Comparison of ENCODE assay signal across 1 cellular context in genomic region chr4:6703786-6704185, GRCh38.
TF ChIP-seq lines count a peak whose summit lies in the region.

No MANE protein-coding gene starts in this region.

TF ChIP-seq in K562, 482 proteins besides CTCF, POLR2A, EP300 and RAD21 (continued from another document and continues in another):
- TF ChIP-seq ELK1 (CRISPR knock-in tag; IDR thresholded peaks at IDR 0.05) (no peak), L3MBTL2 (IDR thresholded peaks at IDR 0.05) (peak; percentile 68), MED1 (CRISPR knock-in tag; IDR thresholded peaks at IDR 0.05; ENCODE audit: borderline replicate concordance) (no peak), DIDO1 (tag; IDR thresholded peaks at IDR 0.05; ENCODE audit: low read depth) (no peak), NR2C1 (IDR thresholded peaks at IDR 0.05) (no peak), NR2C1 (tag; IDR thresholded peaks at IDR 0.05) (0 out of 2 replicates have a peak, but pooled peaks have one; percentile 43), RBM34 (IDR thresholded peaks at IDR 0.05; ENCODE audit: borderline replicate concordance, insufficient read depth, low read length) (no peak), JUND (IDR thresholded peaks at IDR 0.05; ENCODE audit: borderline replicate concordance, low read depth, low read length) (peak; percentile 67; the same call in 1 of the 2 replicates), JUND (tag; IDR thresholded peaks at IDR 0.05; ENCODE audit: borderline replicate concordance, low read depth, low read length) (peak; percentile 57; the same call in 1 of the 3 replicates), CBFA2T2 (conservative IDR thresholded peaks at IDR 0.05) (no peak), NBN (IDR thresholded peaks at IDR 0.05; ENCODE audit: low read depth) (no peak), RCOR1 (IDR thresholded peaks at IDR 0.05; ENCODE audit: borderline replicate concordance in 1 of 2, low read depth in 2 of 2, low read length in 2 of 2) (0 out of 4 replicates have a peak, but pooled peaks of 1 of the 2 experiments have one; percentile 37), FOS (IDR thresholded peaks at IDR 0.05; ENCODE audit: extremely low read depth, insufficient read length) (no peak), KAT7 (CRISPR knock-in tag; IDR thresholded peaks at IDR 0.05; ENCODE audit: borderline replicate concordance) (no peak), TRIM24 (IDR thresholded peaks at IDR 0.05) (peak in 1 of 2 experiments; percentile 18; a peak in 1 of 4 replicates), VEZF1 (CRISPR knock-in tag; IDR thresholded peaks at IDR 0.05) (no peak), NR2F6 (CRISPR knock-in tag; IDR thresholded peaks at IDR 0.05) (no peak), ZNF165 (CRISPR knock-in tag; IDR thresholded peaks at IDR 0.05; ENCODE audit: borderline replicate concordance) (no peak), MTA2 (IDR thresholded peaks at IDR 0.05; ENCODE audit: low read depth) (no peak), TAF9B (IDR thresholded peaks at IDR 0.05; ENCODE audit: partially characterized antibody) (no peak), SUPT5H (IDR thresholded peaks at IDR 0.05) (no peak), WHSC1 (IDR thresholded peaks at IDR 0.05; ENCODE audit: low read length) (no peak), KDM2B (CRISPR knock-in tag; IDR thresholded peaks at IDR 0.05) (no peak), KLF16 (IDR thresholded peaks at IDR 0.05) (no peak), PREB (CRISPR knock-in tag; IDR thresholded peaks at IDR 0.05) (no peak), NFYB (IDR thresholded peaks at IDR 0.05; ENCODE audit: extremely low read depth, insufficient read length) (no peak)
- TF ChIP-seq, protein P1, sequence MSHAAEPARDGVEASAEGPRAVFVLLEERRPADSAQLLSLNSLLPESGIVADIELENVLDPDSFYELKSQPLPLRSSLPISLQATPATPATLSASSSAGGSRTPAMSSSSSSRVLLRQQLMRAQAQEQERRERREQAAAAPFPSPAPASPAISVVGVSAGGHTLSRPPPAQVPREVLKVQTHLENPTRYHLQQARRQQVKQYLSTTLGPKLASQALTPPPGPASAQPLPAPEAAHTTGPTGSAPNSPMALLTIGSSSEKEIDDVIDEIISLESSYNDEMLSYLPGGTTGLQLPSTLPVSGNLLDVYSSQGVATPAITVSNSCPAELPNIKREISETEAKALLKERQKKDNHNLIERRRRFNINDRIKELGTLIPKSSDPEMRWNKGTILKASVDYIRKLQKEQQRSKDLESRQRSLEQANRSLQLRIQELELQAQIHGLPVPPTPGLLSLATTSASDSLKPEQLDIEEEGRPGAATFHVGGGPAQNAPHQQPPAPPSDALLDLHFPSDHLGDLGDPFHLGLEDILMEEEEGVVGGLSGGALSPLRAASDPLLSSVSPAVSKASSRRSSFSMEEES (CRISPR knock-in tag; IDR thresholded peaks at IDR 0.05) = no peak
- TF ChIP-seq, protein P2, sequence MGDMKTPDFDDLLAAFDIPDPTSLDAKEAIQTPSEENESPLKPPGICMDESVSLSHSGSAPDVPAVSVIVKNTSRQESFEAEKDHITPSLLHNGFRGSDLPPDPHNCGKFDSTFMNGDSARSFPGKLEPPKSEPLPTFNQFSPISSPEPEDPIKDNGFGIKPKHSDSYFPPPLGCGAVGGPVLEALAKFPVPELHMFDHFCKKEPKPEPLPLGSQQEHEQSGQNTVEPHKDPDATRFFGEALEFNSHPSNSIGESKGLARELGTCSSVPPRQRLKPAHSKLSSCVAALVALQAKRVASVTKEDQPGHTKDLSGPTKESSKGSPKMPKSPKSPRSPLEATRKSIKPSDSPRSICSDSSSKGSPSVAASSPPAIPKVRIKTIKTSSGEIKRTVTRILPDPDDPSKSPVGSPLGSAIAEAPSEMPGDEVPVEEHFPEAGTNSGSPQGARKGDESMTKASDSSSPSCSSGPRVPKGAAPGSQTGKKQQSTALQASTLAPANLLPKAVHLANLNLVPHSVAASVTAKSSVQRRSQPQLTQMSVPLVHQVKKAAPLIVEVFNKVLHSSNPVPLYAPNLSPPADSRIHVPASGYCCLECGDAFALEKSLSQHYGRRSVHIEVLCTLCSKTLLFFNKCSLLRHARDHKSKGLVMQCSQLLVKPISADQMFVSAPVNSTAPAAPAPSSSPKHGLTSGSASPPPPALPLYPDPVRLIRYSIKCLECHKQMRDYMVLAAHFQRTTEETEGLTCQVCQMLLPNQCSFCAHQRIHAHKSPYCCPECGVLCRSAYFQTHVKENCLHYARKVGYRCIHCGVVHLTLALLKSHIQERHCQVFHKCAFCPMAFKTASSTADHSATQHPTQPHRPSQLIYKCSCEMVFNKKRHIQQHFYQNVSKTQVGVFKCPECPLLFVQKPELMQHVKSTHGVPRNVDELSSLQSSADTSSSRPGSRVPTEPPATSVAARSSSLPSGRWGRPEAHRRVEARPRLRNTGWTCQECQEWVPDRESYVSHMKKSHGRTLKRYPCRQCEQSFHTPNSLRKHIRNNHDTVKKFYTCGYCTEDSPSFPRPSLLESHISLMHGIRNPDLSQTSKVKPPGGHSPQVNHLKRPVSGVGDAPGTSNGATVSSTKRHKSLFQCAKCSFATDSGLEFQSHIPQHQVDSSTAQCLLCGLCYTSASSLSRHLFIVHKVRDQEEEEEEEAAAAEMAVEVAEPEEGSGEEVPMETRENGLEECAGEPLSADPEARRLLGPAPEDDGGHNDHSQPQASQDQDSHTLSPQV (IDR thresholded peaks at IDR 0.05) = peak; percentile 65
- TF ChIP-seq, protein P3, sequence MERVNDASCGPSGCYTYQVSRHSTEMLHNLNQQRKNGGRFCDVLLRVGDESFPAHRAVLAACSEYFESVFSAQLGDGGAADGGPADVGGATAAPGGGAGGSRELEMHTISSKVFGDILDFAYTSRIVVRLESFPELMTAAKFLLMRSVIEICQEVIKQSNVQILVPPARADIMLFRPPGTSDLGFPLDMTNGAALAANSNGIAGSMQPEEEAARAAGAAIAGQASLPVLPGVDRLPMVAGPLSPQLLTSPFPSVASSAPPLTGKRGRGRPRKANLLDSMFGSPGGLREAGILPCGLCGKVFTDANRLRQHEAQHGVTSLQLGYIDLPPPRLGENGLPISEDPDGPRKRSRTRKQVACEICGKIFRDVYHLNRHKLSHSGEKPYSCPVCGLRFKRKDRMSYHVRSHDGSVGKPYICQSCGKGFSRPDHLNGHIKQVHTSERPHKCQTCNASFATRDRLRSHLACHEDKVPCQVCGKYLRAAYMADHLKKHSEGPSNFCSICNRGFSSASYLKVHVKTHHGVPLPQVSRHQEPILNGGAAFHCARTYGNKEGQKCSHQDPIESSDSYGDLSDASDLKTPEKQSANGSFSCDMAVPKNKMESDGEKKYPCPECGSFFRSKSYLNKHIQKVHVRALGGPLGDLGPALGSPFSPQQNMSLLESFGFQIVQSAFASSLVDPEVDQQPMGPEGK (CRISPR knock-in tag; IDR thresholded peaks at IDR 0.05; ENCODE audit: borderline replicate concordance) = no peak
- TF ChIP-seq, protein P4, sequence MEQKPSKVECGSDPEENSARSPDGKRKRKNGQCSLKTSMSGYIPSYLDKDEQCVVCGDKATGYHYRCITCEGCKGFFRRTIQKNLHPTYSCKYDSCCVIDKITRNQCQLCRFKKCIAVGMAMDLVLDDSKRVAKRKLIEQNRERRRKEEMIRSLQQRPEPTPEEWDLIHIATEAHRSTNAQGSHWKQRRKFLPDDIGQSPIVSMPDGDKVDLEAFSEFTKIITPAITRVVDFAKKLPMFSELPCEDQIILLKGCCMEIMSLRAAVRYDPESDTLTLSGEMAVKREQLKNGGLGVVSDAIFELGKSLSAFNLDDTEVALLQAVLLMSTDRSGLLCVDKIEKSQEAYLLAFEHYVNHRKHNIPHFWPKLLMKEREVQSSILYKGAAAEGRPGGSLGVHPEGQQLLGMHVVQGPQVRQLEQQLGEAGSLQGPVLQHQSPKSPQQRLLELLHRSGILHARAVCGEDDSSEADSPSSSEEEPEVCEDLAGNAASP (IDR thresholded peaks at IDR 0.05) = peak; percentile 69
- TF ChIP-seq, protein P5, sequence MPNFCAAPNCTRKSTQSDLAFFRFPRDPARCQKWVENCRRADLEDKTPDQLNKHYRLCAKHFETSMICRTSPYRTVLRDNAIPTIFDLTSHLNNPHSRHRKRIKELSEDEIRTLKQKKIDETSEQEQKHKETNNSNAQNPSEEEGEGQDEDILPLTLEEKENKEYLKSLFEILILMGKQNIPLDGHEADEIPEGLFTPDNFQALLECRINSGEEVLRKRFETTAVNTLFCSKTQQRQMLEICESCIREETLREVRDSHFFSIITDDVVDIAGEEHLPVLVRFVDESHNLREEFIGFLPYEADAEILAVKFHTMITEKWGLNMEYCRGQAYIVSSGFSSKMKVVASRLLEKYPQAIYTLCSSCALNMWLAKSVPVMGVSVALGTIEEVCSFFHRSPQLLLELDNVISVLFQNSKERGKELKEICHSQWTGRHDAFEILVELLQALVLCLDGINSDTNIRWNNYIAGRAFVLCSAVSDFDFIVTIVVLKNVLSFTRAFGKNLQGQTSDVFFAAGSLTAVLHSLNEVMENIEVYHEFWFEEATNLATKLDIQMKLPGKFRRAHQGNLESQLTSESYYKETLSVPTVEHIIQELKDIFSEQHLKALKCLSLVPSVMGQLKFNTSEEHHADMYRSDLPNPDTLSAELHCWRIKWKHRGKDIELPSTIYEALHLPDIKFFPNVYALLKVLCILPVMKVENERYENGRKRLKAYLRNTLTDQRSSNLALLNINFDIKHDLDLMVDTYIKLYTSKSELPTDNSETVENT (CRISPR knock-in tag; IDR thresholded peaks at IDR 0.05) = no peak
- TF ChIP-seq, protein P6, sequence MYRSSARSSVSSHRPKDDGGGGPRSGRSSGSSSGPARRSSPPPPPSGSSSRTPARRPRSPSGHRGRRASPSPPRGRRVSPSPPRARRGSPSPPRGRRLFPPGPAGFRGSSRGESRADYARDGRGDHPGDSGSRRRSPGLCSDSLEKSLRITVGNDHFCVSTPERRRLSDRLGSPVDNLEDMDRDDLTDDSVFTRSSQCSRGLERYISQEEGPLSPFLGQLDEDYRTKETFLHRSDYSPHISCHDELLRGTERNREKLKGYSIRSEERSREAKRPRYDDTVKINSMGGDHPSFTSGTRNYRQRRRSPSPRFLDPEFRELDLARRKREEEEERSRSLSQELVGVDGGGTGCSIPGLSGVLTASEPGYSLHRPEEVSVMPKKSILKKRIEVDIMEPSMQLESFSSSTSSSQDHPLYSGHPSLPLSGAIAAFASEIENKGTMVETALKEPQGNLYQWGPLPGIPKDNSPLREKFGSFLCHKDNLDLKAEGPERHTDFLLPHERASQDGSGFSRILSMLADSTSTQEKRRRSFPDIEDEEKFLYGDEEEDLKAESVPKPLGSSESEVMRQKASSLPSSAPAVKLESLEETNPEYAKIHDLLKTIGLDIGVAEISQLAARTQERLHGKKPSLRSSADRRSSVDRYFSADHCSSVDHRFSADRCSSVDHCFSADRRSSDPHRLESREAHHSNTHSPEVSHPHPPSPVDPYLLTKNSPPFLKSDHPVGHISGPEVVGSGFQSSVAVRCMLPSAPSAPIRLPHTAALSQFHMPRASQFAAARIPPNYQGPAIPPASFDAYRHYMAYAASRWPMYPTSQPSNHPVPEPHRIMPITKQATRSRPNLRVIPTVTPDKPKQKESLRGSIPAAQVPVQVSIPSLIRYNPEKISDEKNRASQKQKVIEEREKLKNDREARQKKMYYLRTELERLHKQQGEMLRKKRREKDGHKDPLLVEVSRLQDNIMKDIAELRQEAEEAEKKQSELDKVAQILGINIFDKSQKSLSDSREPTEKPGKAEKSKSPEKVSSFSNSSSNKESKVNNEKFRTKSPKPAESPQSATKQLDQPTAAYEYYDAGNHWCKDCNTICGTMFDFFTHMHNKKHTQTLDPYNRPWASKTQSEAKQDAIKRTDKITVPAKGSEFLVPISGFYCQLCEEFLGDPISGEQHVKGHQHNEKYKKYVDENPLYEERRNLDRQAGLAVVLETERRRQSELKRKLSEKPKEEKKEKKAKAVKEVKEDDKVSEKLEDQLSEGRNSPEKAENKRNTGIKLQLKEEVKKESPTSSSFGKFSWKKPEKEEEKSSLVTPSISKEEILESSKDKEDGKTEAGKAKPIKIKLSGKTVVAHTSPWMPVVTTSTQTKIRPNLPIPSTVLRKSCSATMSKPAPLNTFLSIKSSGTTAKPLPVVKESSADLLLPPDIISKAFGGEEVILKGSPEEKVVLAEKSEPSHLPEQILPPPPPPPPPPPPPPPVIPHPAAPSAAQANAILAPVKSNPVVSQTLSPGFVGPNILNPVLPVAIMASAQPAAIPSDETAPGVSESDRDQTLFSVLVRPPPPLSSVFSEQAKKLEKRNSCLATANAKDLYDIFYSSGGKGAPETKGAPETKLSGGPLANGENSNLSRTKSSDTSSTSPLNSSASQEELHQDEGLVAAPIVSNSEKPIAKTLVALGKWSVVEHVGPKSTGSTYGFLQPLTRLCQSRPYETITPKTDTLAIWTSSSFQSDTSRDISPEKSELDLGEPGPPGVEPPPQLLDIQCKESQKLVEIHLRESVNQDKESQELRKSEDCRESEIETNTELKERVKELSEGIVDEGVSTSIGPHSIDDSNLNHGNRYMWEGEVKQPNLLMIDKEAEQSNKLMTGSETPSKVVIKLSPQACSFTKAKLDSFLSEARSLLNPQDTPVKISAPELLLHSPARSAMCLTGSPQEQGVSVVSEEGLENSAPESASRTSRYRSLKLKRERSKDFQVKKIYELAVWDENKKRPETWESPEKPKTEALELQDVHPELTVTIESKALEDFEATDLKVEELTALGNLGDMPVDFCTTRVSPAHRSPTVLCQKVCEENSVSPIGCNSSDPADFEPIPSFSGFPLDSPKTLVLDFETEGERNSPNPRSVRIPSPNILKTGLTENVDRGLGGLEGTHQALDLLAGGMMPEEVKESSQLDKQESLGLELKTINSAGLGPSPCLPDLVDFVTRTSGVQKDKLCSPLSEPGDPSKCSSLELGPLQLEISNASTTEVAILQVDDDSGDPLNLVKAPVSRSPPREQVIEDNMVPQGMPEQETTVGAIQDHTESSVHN (IDR thresholded peaks at IDR 0.05; ENCODE audit: borderline replicate concordance in 1 of 2, low read depth in 1 of 2) = no peak
